8 cellular contexts compared by ENCODE assay signal in genomic region chr6:26097268-26097875, GRCh38. TPM values are rescaled to one million over a fixed set of nuclear protein-coding genes. Genes with fewer than 3 reads are reported as not detected.
DNase-seq lines count a peak whose midpoint lies in the region; ATAC-seq and TF ChIP-seq lines count a peak whose summit lies in the region.

No MANE protein-coding gene starts in this region.

- TF ChIP-seq EP300 in stomach (IDR thresholded peaks at IDR 0.05): no peak

- no peaks in the 10 kb centered on the region for H3K9me3 ChIP-seq in NT2/D1 (ENCODE audit: insufficient read depth, low read length)
- H3K9me3 ChIP-seq in stomach: no peaks in the 10 kb centered on the region

- in situ Hi-C loops in Caki2 (cut with HindIII; ENCODE audit: low pct_unique_long_range_greater_than_20kb, low sequenced_read_pairs): no loop called here

- WGBS in stomach, 5 donors: 1% methylated on average over 5 of the region's 5 CpGs

- peaks cover 0 to 3% (median 0%) of the 10 kb centered on the region in 9 donors for H3K9me3 Mint-ChIP-seq in naive thymus-derived CD8-positive, alpha-beta T cell

- peak overlapping the region in 1 of 10 donors; percentile 70 for H3K27ac Mint-ChIP-seq in naive thymus-derived CD8-positive, alpha-beta T cell

- TF ChIP-seq POLR2A in stomach (IDR thresholded peaks at IDR 0.05): no peak

- POLR2A ChIA-PET in naive thymus-derived CD8-positive, alpha-beta T cell (lab: Charles Lee): interaction anchor here (0.5 to 3.5 kb wide), 6 partner anchors 10 to 85 kb away, joined by 5 to 24 read pairs (median 6); partner anchors contain the start of gene HFE

- no peaks in the 10 kb centered on the region for H3K36me3 Mint-ChIP-seq in naive thymus-derived CD8-positive, alpha-beta T cell

- no peaks in the 10 kb centered on the region for H3K4me1 ChIP-seq in NT2/D1 (ENCODE audit: insufficient read depth, insufficient read length)
- H3K4me1 ChIP-seq in stomach: peaks cover 0 to 3% (median 0%) of the 10 kb centered on the region in 4 donors

- H3K27ac ChIP-seq in stomach: no peak overlapping the region

- peak; percentile 76 for TF ChIP-seq CTCF in epithelial cell of proximal tubule (conservative IDR thresholded peaks at IDR 0.05; ENCODE audit: low read depth, low read length)
- peak in 5 of 7 experiments; percentile 59 to 87 (median 83) for TF ChIP-seq CTCF in stomach (IDR thresholded peaks at IDR 0.05)

- DNase-seq in Caki2 (ENCODE audit: low read depth) (peak; percentile 77), NT2/D1 (ENCODE audit: low read depth, low spot score) (peak; percentile 35), epithelial cell of proximal tubule (ENCODE audit: low read depth) (no peak), stomach (peak; percentile 69)
- DNase-seq in activated CD8-positive, alpha-beta memory T cell treated with anti-CD3 and anti-CD28 coated beads, Interleukin-2, amount 50 U/mL, for 24 hours (ENCODE audit: extremely low read depth): peak; percentile 32
- peak; percentile 37 to 86 (median 68) for DNase-seq in naive thymus-derived CD8-positive, alpha-beta T cell

- H3K4me1 Mint-ChIP-seq in naive thymus-derived CD8-positive, alpha-beta T cell: peaks cover 2 to 9% (median 4%) of the 10 kb centered on the region in 4 donors

- no peaks in the 10 kb centered on the region for H3K27me3 Mint-ChIP-seq in naive thymus-derived CD8-positive, alpha-beta T cell

- intact Hi-C loops in stomach (cut with DNase I; ENCODE audit: low total_unique reads): loop anchor here (5.0 kb wide), 1 partner anchor 35 kb away; no protein-coding TSS in a partner anchor

- H3K36me3 ChIP-seq in NT2/D1 (ENCODE audit: insufficient read depth, insufficient read length, low read length) (no peaks in the 10 kb centered on the region), stomach (peaks cover 0 to 4% (median 0%) of the 10 kb centered on the region in 4 donors)

- H3K4me3 ChIP-seq in NT2/D1 (ENCODE audit: insufficient read length, low read depth) (no peak overlapping the region), epithelial cell of proximal tubule (ENCODE audit: low read depth, low read length) (no peak overlapping the region), stomach (no peak overlapping the region)

- H3K27me3 ChIP-seq in NT2/D1 (ENCODE audit: insufficient read depth, insufficient read length): no peaks in the 10 kb centered on the region
- no peaks in the 10 kb centered on the region for H3K27me3 ChIP-seq in stomach

- ATAC-seq in HG03342 (IDR thresholded peaks at IDR 0.05; ENCODE audit: unreplicated experiment) (peak; percentile 58), GM18870 (IDR thresholded peaks at IDR 0.05; ENCODE audit: unreplicated experiment) (no peak)
- peak; percentile 80 to 92 for ATAC-seq in naive thymus-derived CD8-positive, alpha-beta T cell

- H3K4me3 Mint-ChIP-seq in naive thymus-derived CD8-positive, alpha-beta T cell: no peak overlapping the region

- H3K9ac ChIP-seq in NT2/D1 (ENCODE audit: insufficient read length, low read depth): no peak overlapping the region

RNA-seq across cellular contexts. Expression of gene HFE, which starts 10.1 kb away (rescaled TPM):
- total RNA-seq in Caki2 (2014; rRNA removed; shearing (Covaris generic); ENCODE audit: low replicate concordance): 27.3 and 32.5 TPM in 2 replicates
- total RNA-seq in epithelial cell of proximal tubule (5.1 and 5.3 TPM in 2 replicates), stomach (1 to 10 TPM; 3.5 to 8.2 (median 4.5) TPM)
- 1 to 10 TPM; 1.3 to 1.6 TPM for total RNA-seq in naive thymus-derived CD8-positive, alpha-beta T cell
- polyA plus RNA-seq in naive thymus-derived CD8-positive, alpha-beta T cell: 1 to 10 TPM in 2 of 3 donors, under 1 TPM in 1; 0.68 to 3.8 (median 1.8) TPM
- 1 to 10 TPM; 1.5 to 3.7 (median 3.5) TPM for polyA plus RNA-seq in stomach
